Comparison of ENCODE assay signal across 1 cellular context in genomic region chr19:13984875-13985741, GRCh38.
TF ChIP-seq lines count a peak whose summit lies in the region.

No MANE protein-coding gene starts in this region.

TF ChIP-seq in SK-N-SH, 30 proteins besides CTCF, POLR2A, EP300 and RAD21:
- TF ChIP-seq FOXJ3 (CRISPR knock-in tag; IDR thresholded peaks at IDR 0.05), result no peak
- no peak for TF ChIP-seq RXRA (IDR thresholded peaks at IDR 0.05; ENCODE audit: borderline replicate concordance, low read depth)
- TF ChIP-seq MAX (IDR thresholded peaks at IDR 0.05; ENCODE audit: low read depth), result no peak
- no peak for TF ChIP-seq USF2 (IDR thresholded peaks at IDR 0.05; ENCODE audit: borderline replicate concordance, low read depth, low read length)
- TF ChIP-seq POLR2AphosphoS5 (IDR thresholded peaks at IDR 0.05; ENCODE audit: low read depth, low read length), result no peak
- TF ChIP-seq FOSL2 (IDR thresholded peaks at IDR 0.05; ENCODE audit: borderline replicate concordance, low read depth), result no peak
- no peak for TF ChIP-seq IRF3 (IDR thresholded peaks at IDR 0.05; ENCODE audit: low read depth, low read length)
- TF ChIP-seq EZH2phosphoT487 (IDR thresholded peaks at IDR 0.05; ENCODE audit: borderline replicate concordance, low read depth), result no peak
- TF ChIP-seq TEAD4 (IDR thresholded peaks at IDR 0.05; ENCODE audit: borderline replicate concordance, insufficient read depth), result no peak
- no peak for TF ChIP-seq CHD2 (IDR thresholded peaks at IDR 0.05; ENCODE audit: low read length, partially characterized antibody)
- TF ChIP-seq ZBTB33 (IDR thresholded peaks at IDR 0.05; ENCODE audit: borderline replicate concordance, low read depth), result no peak
- TF ChIP-seq MEF2A (IDR thresholded peaks at IDR 0.05; ENCODE audit: borderline replicate concordance, low read depth), result no peak
- no peak for TF ChIP-seq RCOR1 (IDR thresholded peaks at IDR 0.05; ENCODE audit: low read length)
